ENCODE assay signal across 8 cellular contexts in the genomic region with DNA sequence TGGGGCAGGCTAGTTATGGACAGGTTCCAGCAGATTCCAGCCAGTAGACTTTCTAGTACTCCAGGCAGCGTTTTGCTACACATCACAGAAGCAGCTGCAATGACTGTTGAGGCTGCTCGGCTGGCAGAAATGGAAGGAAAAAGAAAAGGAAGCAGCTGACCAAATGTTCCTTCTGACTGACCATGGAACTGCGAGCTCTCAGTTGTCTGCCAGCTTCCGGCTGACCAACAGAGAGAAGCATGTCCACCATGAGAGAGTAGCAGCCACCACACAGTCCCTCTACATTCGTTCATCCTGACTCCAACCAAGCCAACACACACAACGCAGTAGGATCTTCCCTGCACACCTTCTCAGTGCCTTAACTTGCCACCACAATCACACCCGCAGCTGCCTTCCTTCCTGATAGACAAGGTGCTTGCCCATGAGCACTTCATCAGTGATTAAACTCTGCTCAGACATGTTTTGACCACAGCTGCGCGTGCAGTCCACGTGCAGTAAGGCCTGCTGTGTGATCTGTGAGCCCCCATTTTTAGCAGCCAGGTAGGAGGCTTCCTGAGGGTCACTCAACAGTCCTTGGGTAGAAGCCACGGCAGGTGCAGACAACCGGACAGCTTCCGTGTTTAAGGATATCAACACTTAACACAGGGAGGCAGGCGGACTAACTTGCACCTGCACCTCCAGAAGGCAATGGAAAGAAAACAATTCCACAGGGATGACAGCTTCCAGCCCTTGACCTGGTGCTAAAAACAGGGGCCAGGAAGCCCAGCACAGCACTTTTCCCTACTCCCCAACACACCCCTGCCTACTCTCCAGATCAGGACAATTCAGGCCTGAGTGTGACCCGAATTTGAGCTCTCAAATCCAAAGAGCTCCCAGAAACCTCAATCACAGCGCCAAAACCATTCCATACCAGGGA. TPM values are rescaled to one million over a fixed set of nuclear protein-coding genes. Genes with fewer than 3 reads are reported as not detected.
DNase-seq lines count a peak whose midpoint lies in the region; ATAC-seq and TF ChIP-seq lines count a peak whose summit lies in the region.

No MANE protein-coding gene starts in this region.

- no peaks in the 10 kb centered on the region for H3K9me3 ChIP-seq in mesenchymal stem cell (ENCODE audit: control insufficient read depth, low read length)

- peak; percentile 51 for ATAC-seq in effector memory CD8-positive, alpha-beta T cell (replicated peaks)

- H3K9me3 Mint-ChIP-seq in effector memory CD8-positive, alpha-beta T cell = no peaks in the 10 kb centered on the region

- no peak overlapping the region for H2BK120ac ChIP-seq in mesenchymal stem cell (ENCODE audit: low read depth, low read length)

- no peaks in the 10 kb centered on the region for H3K27me3 Mint-ChIP-seq in effector memory CD8-positive, alpha-beta T cell

- peaks cover 31 to 57% of the 10 kb centered on the region in 2 donors for H3K4me1 Mint-ChIP-seq in effector memory CD8-positive, alpha-beta T cell (ENCODE audit: low read depth in 2 of 2)

- peak overlapping the region in 1 of 2 experiments; percentile 82 for H3K14ac ChIP-seq in mesenchymal stem cell (ENCODE audit: low read length in 2 of 2)

- H3K4ac ChIP-seq in mesenchymal stem cell (ENCODE audit: low read depth in 1 of 2, low read length in 2 of 2) = peak overlapping the region; percentile 87 to 90

- peak overlapping the region; percentile 94 for H2BK5ac ChIP-seq in mesenchymal stem cell (ENCODE audit: low read depth, low read length, poor library complexity, severe bottlenecking)

- H3K27me3 ChIP-seq in KMS-11 (ENCODE audit: insufficient read depth, low read depth) (no peaks in the 10 kb centered on the region), mesenchymal stem cell (ENCODE audit: control insufficient read depth in 1 of 2, insufficient read depth in 1 of 2, low read length in 2 of 2) (no peaks in the 10 kb centered on the region)

- peaks cover 24% of the 10 kb centered on the region for H3K4me1 ChIP-seq in KMS-11 (ENCODE audit: low read depth, poor library complexity, severe bottlenecking)
- H3K4me1 ChIP-seq in mesenchymal stem cell (ENCODE audit: control insufficient read depth, insufficient read depth, low read depth, low read length) = peaks cover 24% of the 10 kb centered on the region

- peak overlapping the region; percentile 1 to 87 for H2BK12ac ChIP-seq in mesenchymal stem cell (ENCODE audit: low read length in 2 of 2)

- H2AK5ac ChIP-seq in mesenchymal stem cell (ENCODE audit: low read length, severe bottlenecking) = peak overlapping the region; percentile 96

- H4K8ac ChIP-seq in mesenchymal stem cell (ENCODE audit: low read length) = peak overlapping the region; percentile 86

- peak overlapping the region; percentile 92 to 96 for H3K18ac ChIP-seq in mesenchymal stem cell (ENCODE audit: low read depth in 1 of 2, low read length in 2 of 2)

- no peak overlapping the region for H2BK15ac ChIP-seq in mesenchymal stem cell (ENCODE audit: low read depth, poor library complexity, severe bottlenecking)

- WGBS in mesenchymal stem cell = 61% methylated on average over 16 of the region's 16 CpGs

- H3K36me3 ChIP-seq in KMS-11 (ENCODE audit: insufficient read depth) (no peaks in the 10 kb centered on the region), mesenchymal stem cell (ENCODE audit: control insufficient read depth in 1 of 2, insufficient read depth in 2 of 2, low read depth in 1 of 2, low read length in 2 of 2) (peaks cover 0 to 8% of the 10 kb centered on the region in 2 experiments)

- H3K23ac ChIP-seq in mesenchymal stem cell (ENCODE audit: low read length in 2 of 2) = peak overlapping the region in 1 of 2 experiments; percentile 100

- DNase-seq in NCI-H1092 treated with DMSO at 0.1 percent for 48 hours (lab: John Stamatoyannopoulos, UW) (peak; percentile 16), NCI-H1092 (lab: John Stamatoyannopoulos, UW) (no peak), UCSD-AML1 (lab: John Stamatoyannopoulos, UW; ENCODE audit: unreplicated experiment) (peak; percentile 39), mesenchymal stem cell (peak; percentile 67), substantia nigra (lab: John Stamatoyannopoulos, UW) (peak in 26 of 49 donors; percentile 11 to 57 (median 22)), NCI-H2227 treated with DMSO at 0.1 percent for 48 hours (lab: John Stamatoyannopoulos, UW) (no peak)
- DNase-seq in effector memory CD8-positive, alpha-beta T cell = peak; percentile 25 to 29 (median 28)

- peak overlapping the region; percentile 66; the same call in 1 of the 2 replicates for H3K9ac ChIP-seq in KMS-11
- H3K9ac ChIP-seq in mesenchymal stem cell (ENCODE audit: low read length) = peak overlapping the region; percentile 87

- H3K4me2 ChIP-seq in KMS-11 (peak overlapping the region; percentile 78), mesenchymal stem cell (ENCODE audit: low read length, poor library complexity, severe bottlenecking) (peak overlapping the region; percentile 44)

- H4K91ac ChIP-seq in mesenchymal stem cell (ENCODE audit: low read length) = peak overlapping the region; percentile 93

- H4K20me1 ChIP-seq in KMS-11 (ENCODE audit: insufficient read depth) = no peaks in the 10 kb centered on the region

- H3K27ac Mint-ChIP-seq in effector memory CD8-positive, alpha-beta T cell = peak overlapping the region; percentile 95 to 98

- peak overlapping the region; percentile 51 for H3K4me3 ChIP-seq in KMS-11 (IDR thresholded peaks at IDR 0.05; ENCODE audit: insufficient read depth, low read depth, low read length)
- peak overlapping the region; percentile 76 to 95 for H3K4me3 ChIP-seq in mesenchymal stem cell (ENCODE audit: insufficient read depth in 1 of 2, low read depth in 1 of 2, low read length in 2 of 2)

- TF ChIP-seq CTCF in KMS-11 (conservative IDR thresholded peaks at IDR 0.05; ENCODE audit: low read depth, low read length) = no peak

- peaks cover 36% of the 10 kb centered on the region for H3K79me2 ChIP-seq in KMS-11 (ENCODE audit: insufficient read depth, low read depth)

- H3K27ac ChIP-seq in KMS-11 (peak overlapping the region; percentile 13; the same call in 1 of the 2 replicates), mesenchymal stem cell (ENCODE audit: low read length, poor library complexity, severe bottlenecking) (peak overlapping the region; percentile 99), substantia nigra (ENCODE audit: low read depth, low read length, poor library complexity, severe bottlenecking) (peak overlapping the region; percentile 79)

- peak overlapping the region; percentile 66 for H2AFZ ChIP-seq in KMS-11 (ENCODE audit: low read depth)
- H2AFZ ChIP-seq in mesenchymal stem cell (ENCODE audit: low read depth, low read length) = peak overlapping the region; percentile 79

- peak overlapping the region; percentile 81 to 82 for H3K4me3 Mint-ChIP-seq in effector memory CD8-positive, alpha-beta T cell

- H3K36me3 Mint-ChIP-seq in effector memory CD8-positive, alpha-beta T cell (ENCODE audit: insufficient read depth) = peaks cover 28% of the 10 kb centered on the region

- H3K79me1 ChIP-seq in mesenchymal stem cell (replicated peaks; ENCODE audit: low read length, poor library complexity, severe bottlenecking) = peaks cover 1% of the 10 kb centered on the region

RNA-seq across cellular contexts. Expression of gene TGFBRAP1, which starts 1.0 kb away (rescaled TPM):
- polyA plus RNA-seq in mesenchymal stem cell (2013, experiment 1 of 2) = 18.5 TPM
- polyA plus RNA-seq in mesenchymal stem cell (2013, experiment 2 of 2) = 18.7 TPM

RNA-seq across cellular contexts. Expression of gene C2orf49, which starts 8.8 kb away (rescaled TPM):
- polyA plus RNA-seq in mesenchymal stem cell (2013, experiment 1 of 2) = 19.4 TPM
- polyA plus RNA-seq in mesenchymal stem cell (2013, experiment 2 of 2) = 18.0 TPM

Comparison
In these comparisons a context has a peak if more than half of its experiments do, and no peak if none do; other contexts are left out.
1. DNase-seq: peak in NCI-H1092 treated with DMSO at 0.1 percent for 48 hours (single experiment), UCSD-AML1 (single experiment), effector memory CD8-positive, alpha-beta T cell (3 of 3), mesenchymal stem cell (single experiment) and substantia nigra (26 of 49); none in NCI-H1092 (single experiment) and NCI-H2227 treated with DMSO at 0.1 percent for 48 hours (single experiment).
2. H3K27ac ChIP-seq: peak in every context shown above with its lines; median percentile 99 in mesenchymal stem cell; 79 in substantia nigra; 13 in KMS-11.